In the genomic region with DNA sequence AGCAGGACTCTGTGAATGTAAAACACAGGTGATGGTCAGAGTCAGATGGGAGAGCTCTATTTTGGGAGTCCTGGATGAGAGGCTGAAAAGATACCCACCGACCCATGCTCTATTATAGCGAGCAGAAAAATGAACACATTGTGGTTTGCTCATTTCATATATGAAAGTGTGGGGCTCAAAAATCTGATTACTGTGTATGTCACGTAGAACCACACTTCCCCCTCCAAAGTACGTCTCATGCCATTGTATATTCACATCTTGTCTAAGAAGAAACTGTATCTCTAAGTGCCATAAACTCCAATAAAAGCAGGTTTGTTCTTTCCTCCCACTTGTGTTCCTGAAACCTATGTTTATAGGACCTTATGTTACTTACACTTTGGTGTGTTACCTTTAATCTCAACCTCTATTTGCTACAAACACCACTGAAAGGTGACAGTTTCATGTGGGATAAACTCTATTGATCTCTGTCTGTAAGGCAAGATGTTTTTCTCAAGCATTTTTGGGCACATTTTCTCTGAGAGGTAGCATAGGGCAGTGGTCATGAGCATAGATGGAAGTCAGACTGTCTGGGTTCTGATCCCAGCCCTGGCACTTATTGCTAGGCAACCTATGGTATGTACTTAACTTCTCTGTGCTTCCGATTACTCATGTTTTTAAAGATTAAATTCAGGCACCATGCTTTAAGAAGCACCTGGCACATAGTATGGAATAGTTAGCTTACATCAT, we compare ENCODE assay signal across 18 cellular contexts.
"Had no signal": no experiment of that assay in that cellular context is flagged by ENCODE, and none has a peak within 500 bp of the region (broad histone marks: within the 10 kb centered on the region; RNA-seq: fewer than 3 reads in every experiment).

No MANE protein-coding gene starts in this region.

- H3K27me3 Mint-ChIP-seq: dendritic cell treated with granulocyte-macrophage colony-stimulating factor and Interleukin-4, amounts not matched to agents 40 ng/mL and 50 ng/mL, for 4 days; effector memory CD8-positive, alpha-beta T cell had no signal

- DNase-seq: activated CD4-positive, CD25-positive, alpha-beta regulatory T cell treated with anti-CD3 and anti-CD28 coated beads, Interleukin-2, amount 50 U/mL, for 72 hours; activated effector memory CD4-positive, alpha-beta T cell treated with anti-CD3 and anti-CD28 coated beads, Interleukin-2, amount 50 U/mL, for 16 hours; amygdala; brain microvascular endothelial cell; cerebellar nuclear complex; effector memory CD8-positive, alpha-beta T cell; gastrocnemius medialis; left ventricle myocardium superior; mesenchymal stem cell; pancreas; stimulated activated CD4-positive, alpha-beta T cell treated with anti-CD3 and anti-CD28 coated beads, Interleukin-12 subunit alpha, Interleukin-12 subunit beta, amount 100 ng/mL, for 4 hours; stimulated activated CD4-positive, alpha-beta T cell treated with anti-CD3 and anti-CD28 coated beads, Interleukin-2, amount 100 ng/mL, for 48 hours; stomach; T-helper 9 cell; uterus had no signal

- H3K4me1 ChIP-seq: gastrocnemius medialis, pancreas, stomach, uterus had no signal

- H3K36me3 ChIP-seq: brain microvascular endothelial cell, gastrocnemius medialis, pancreas, stomach, thoracic aorta, uterus had no signal

- H3K4me3 ChIP-seq: gastrocnemius medialis, pancreas, stomach, thoracic aorta, uterus had no signal

- H3K9me3 Mint-ChIP-seq: dendritic cell treated with granulocyte-macrophage colony-stimulating factor and Interleukin-4, amounts not matched to agents 40 ng/mL and 50 ng/mL, for 4 days; effector memory CD8-positive, alpha-beta T cell had no signal

- H3K27ac ChIP-seq: brain microvascular endothelial cell, epithelial cell of prostate, gastrocnemius medialis, pancreas, stomach, thoracic aorta, uterus had no signal

- H3K4me3 Mint-ChIP-seq: dendritic cell treated with granulocyte-macrophage colony-stimulating factor and Interleukin-4, amounts not matched to agents 40 ng/mL and 50 ng/mL, for 4 days; effector memory CD8-positive, alpha-beta T cell had no signal

- H3K27ac Mint-ChIP-seq: dendritic cell treated with granulocyte-macrophage colony-stimulating factor and Interleukin-4, amounts not matched to agents 40 ng/mL and 50 ng/mL, for 4 days; effector memory CD8-positive, alpha-beta T cell had no signal

- ATAC-seq: effector memory CD8-positive, alpha-beta T cell; gastrocnemius medialis; left ventricle myocardium superior; pancreas had no signal

- H3K9me3 ChIP-seq: gastrocnemius medialis, pancreas, stomach, thoracic aorta, uterus had no signal
